In genomic region chr6:25423358-25423757, GRCh38 we compare ENCODE assay signal across 22 cellular contexts.
DNase-seq lines count a peak whose midpoint lies in the region; ATAC-seq and TF ChIP-seq lines count a peak whose summit lies in the region.
"Had no signal": no experiment of that assay in that cellular context is flagged by ENCODE, and none has a peak within 500 bp of the region (broad histone marks: within the 10 kb centered on the region; RNA-seq: fewer than 3 reads in every experiment).

No MANE protein-coding gene starts in this region.

- no peaks in the 10 kb centered on the region for H3K27me3 ChIP-seq in heart left ventricle
- H3K27me3 ChIP-seq: BLaER1 treated with 17β-estradiol and CSF1 and Interleukin-3, amounts not matched to agents 10 nM and 100 nM had no signal

- peaks cover 19% of the 10 kb centered on the region for H3K9me3 Mint-ChIP-seq in WTC11
- peaks cover 15% of the 10 kb centered on the region for H3K9me3 Mint-ChIP-seq in nephron progenitor cell
- H3K9me3 Mint-ChIP-seq: CD4-positive, alpha-beta memory T cell had no signal

- H3K9me3 ChIP-seq in heart left ventricle = peaks cover 0 to 3% (median 0%) of the 10 kb centered on the region in 12 donors

- DNase-seq in ELF-1 (ENCODE audit: low read depth, low spot score) (peak; percentile 49), WTC11 (ENCODE audit: low spot score) (no peak), iPS-NIHi7 (ENCODE audit: extremely low spot score) (peak; percentile 26), nephron progenitor cell (peak; percentile 19), cerebellar cortex (ENCODE audit: low spot score) (no peak), heart left ventricle (no peak)
- DNase-seq: 8988T; Calu3; CD4-positive, alpha-beta memory T cell; DMS153; H7; KG1; NCI-H1092 treated with DMSO at 0.1 percent for 48 hours; NCI-H1436 treated with DMSO at 0.1 percent for 48 hours; NCI-H1930; NCI-H226; NCI-H510A treated with DMSO at 0.1 percent for 48 hours; NCI-H774 had no signal

- no peak for TF ChIP-seq POLR2A in heart left ventricle (IDR thresholded peaks at IDR 0.05)

- intact Hi-C loops in heart left ventricle (cut with DNase I) = no loop called here

- H3K27me3 Mint-ChIP-seq in WTC11 (ENCODE audit: low read depth) (no peaks in the 10 kb centered on the region), nephron progenitor cell (ENCODE audit: low read depth, poor library complexity) (no peaks in the 10 kb centered on the region)
- H3K27me3 Mint-ChIP-seq: CD4-positive, alpha-beta memory T cell had no signal

- H3K27ac Mint-ChIP-seq in WTC11 (no peak overlapping the region), nephron progenitor cell (peak overlapping the region; percentile 80)

- POLR2A ChIA-PET in WTC11 (lab: Charles Lee) = no interaction called here

- WGBS in heart left ventricle, 4 donors = 83 to 92% (median 90%) methylated on average over 6 of the region's 6 CpGs

- no peak for TF ChIP-seq CTCF in WTC11 (IDR thresholded peaks at IDR 0.05)
- no peak for TF ChIP-seq CTCF in nephron progenitor cell (IDR thresholded peaks at IDR 0.05)
- TF ChIP-seq CTCF in heart left ventricle (IDR thresholded peaks at IDR 0.05) = no peak

- H3K4me3 Mint-ChIP-seq in WTC11 = no peak overlapping the region
- no peak overlapping the region for H3K4me3 Mint-ChIP-seq in nephron progenitor cell
- H3K4me3 Mint-ChIP-seq: CD4-positive, alpha-beta memory T cell had no signal

- CTCF ChIA-PET in WTC11 (lab: Charles Lee) = interaction anchor here (0.6 kb wide), 1 partner anchor 73 kb away, joined by 5 read pairs; no protein-coding TSS in a partner anchor

- no peaks in the 10 kb centered on the region for H3K36me3 ChIP-seq in heart left ventricle

- H3K36me3 Mint-ChIP-seq in WTC11 = peaks cover 20% of the 10 kb centered on the region
- peaks cover 14% of the 10 kb centered on the region for H3K36me3 Mint-ChIP-seq in nephron progenitor cell (ENCODE audit: low read depth)

- no peak overlapping the region for H3K27ac ChIP-seq in heart left ventricle
- H3K27ac ChIP-seq: BLaER1 treated with 17β-estradiol and CSF1 and Interleukin-3, amounts not matched to agents 10 nM and 100 nM had no signal

- no peak overlapping the region for H3K4me3 ChIP-seq in heart left ventricle
- H3K4me3 ChIP-seq: BLaER1 treated with 17β-estradiol and CSF1 and Interleukin-3, amounts not matched to agents 10 nM and 100 nM had no signal

- ATAC-seq in WTC11 = peak; percentile 71
- no peak for ATAC-seq in HG02610 (IDR thresholded peaks at IDR 0.05; ENCODE audit: unreplicated experiment)
- no peak for ATAC-seq in heart left ventricle
- no peak for ATAC-seq in HG03460 (IDR thresholded peaks at IDR 0.05; ENCODE audit: unreplicated experiment)
- ATAC-seq: Panc1 had no signal

- peaks cover 0 to 10% (median 0%) of the 10 kb centered on the region in 12 donors for H3K4me1 ChIP-seq in heart left ventricle
- H3K4me1 ChIP-seq: BLaER1 treated with 17β-estradiol and CSF1 and Interleukin-3, amounts not matched to agents 10 nM and 100 nM had no signal

- H3K4me1 Mint-ChIP-seq in WTC11 (peaks cover 43% of the 10 kb centered on the region), nephron progenitor cell (peaks cover 24% of the 10 kb centered on the region)

TF ChIP-seq in WTC11, 78 proteins besides CTCF, POLR2A, EP300 and RAD21 (continues in another document):
- no peak for TF ChIP-seq KAT7 (CRISPR knock-in tag; IDR thresholded peaks at IDR 0.05; ENCODE audit: borderline replicate concordance)
- no peak for TF ChIP-seq E2F1 (CRISPR knock-in tag; IDR thresholded peaks at IDR 0.05)
- TF ChIP-seq, protein P1, sequence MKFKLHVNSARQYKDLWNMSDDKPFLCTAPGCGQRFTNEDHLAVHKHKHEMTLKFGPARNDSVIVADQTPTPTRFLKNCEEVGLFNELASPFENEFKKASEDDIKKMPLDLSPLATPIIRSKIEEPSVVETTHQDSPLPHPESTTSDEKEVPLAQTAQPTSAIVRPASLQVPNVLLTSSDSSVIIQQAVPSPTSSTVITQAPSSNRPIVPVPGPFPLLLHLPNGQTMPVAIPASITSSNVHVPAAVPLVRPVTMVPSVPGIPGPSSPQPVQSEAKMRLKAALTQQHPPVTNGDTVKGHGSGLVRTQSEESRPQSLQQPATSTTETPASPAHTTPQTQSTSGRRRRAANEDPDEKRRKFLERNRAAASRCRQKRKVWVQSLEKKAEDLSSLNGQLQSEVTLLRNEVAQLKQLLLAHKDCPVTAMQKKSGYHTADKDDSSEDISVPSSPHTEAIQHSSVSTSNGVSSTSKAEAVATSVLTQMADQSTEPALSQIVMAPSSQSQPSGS (CRISPR knock-in tag; IDR thresholded peaks at IDR 0.05; ENCODE audit: borderline replicate concordance, low read depth) = no peak
- TF ChIP-seq, protein P2, sequence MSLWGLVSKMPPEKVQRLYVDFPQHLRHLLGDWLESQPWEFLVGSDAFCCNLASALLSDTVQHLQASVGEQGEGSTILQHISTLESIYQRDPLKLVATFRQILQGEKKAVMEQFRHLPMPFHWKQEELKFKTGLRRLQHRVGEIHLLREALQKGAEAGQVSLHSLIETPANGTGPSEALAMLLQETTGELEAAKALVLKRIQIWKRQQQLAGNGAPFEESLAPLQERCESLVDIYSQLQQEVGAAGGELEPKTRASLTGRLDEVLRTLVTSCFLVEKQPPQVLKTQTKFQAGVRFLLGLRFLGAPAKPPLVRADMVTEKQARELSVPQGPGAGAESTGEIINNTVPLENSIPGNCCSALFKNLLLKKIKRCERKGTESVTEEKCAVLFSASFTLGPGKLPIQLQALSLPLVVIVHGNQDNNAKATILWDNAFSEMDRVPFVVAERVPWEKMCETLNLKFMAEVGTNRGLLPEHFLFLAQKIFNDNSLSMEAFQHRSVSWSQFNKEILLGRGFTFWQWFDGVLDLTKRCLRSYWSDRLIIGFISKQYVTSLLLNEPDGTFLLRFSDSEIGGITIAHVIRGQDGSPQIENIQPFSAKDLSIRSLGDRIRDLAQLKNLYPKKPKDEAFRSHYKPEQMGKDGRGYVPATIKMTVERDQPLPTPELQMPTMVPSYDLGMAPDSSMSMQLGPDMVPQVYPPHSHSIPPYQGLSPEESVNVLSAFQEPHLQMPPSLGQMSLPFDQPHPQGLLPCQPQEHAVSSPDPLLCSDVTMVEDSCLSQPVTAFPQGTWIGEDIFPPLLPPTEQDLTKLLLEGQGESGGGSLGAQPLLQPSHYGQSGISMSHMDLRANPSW (CRISPR knock-in tag; conservative IDR thresholded peaks at IDR 0.05; ENCODE audit: low read depth) = no peak
- TF ChIP-seq IRF1 (CRISPR knock-in tag; IDR thresholded peaks at IDR 0.05) = no peak
- TF ChIP-seq, protein P3, sequence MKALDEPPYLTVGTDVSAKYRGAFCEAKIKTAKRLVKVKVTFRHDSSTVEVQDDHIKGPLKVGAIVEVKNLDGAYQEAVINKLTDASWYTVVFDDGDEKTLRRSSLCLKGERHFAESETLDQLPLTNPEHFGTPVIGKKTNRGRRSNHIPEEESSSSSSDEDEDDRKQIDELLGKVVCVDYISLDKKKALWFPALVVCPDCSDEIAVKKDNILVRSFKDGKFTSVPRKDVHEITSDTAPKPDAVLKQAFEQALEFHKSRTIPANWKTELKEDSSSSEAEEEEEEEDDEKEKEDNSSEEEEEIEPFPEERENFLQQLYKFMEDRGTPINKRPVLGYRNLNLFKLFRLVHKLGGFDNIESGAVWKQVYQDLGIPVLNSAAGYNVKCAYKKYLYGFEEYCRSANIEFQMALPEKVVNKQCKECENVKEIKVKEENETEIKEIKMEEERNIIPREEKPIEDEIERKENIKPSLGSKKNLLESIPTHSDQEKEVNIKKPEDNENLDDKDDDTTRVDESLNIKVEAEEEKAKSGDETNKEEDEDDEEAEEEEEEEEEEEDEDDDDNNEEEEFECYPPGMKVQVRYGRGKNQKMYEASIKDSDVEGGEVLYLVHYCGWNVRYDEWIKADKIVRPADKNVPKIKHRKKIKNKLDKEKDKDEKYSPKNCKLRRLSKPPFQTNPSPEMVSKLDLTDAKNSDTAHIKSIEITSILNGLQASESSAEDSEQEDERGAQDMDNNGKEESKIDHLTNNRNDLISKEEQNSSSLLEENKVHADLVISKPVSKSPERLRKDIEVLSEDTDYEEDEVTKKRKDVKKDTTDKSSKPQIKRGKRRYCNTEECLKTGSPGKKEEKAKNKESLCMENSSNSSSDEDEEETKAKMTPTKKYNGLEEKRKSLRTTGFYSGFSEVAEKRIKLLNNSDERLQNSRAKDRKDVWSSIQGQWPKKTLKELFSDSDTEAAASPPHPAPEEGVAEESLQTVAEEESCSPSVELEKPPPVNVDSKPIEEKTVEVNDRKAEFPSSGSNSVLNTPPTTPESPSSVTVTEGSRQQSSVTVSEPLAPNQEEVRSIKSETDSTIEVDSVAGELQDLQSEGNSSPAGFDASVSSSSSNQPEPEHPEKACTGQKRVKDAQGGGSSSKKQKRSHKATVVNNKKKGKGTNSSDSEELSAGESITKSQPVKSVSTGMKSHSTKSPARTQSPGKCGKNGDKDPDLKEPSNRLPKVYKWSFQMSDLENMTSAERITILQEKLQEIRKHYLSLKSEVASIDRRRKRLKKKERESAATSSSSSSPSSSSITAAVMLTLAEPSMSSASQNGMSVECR (CRISPR knock-in tag; IDR thresholded peaks at IDR 0.05; ENCODE audit: borderline replicate concordance) = no peak
- no peak for TF ChIP-seq RORB (CRISPR knock-in tag; IDR thresholded peaks at IDR 0.05)

Comparison
In these comparisons a context has a peak if more than half of its experiments do, and no peak if none do; other contexts are left out.
1. DNase-seq: peak in ELF-1 (single experiment), iPS-NIHi7 (single experiment) and nephron progenitor cell (single experiment); none in WTC11 (single experiment), cerebellar cortex (single experiment) and heart left ventricle (0 of 5).